Comparison of ENCODE assay signal across 12 cellular contexts in genomic region chr15:48642795-48643194, GRCh38. TPM values are rescaled to one million over a fixed set of nuclear protein-coding genes. Genes with fewer than 3 reads are reported as not detected.
DNase-seq lines count a peak whose midpoint lies in the region; ATAC-seq and TF ChIP-seq lines count a peak whose summit lies in the region.
"Had no signal": no experiment of that assay in that cellular context is flagged by ENCODE, and none has a peak within 500 bp of the region (broad histone marks: within the 10 kb centered on the region; RNA-seq: fewer than 3 reads in every experiment).

No MANE protein-coding gene starts in this region.

- H3K27me3 ChIP-seq in tibial nerve, result no peaks in the 10 kb centered on the region

- H3K27ac Mint-ChIP-seq in nephron, result peak overlapping the region in 2 of 3 experiments; percentile 60 to 79
- H3K27ac Mint-ChIP-seq: activated CD8-positive, alpha-beta T cell treated with anti-CD3 and anti-CD28 coated beads for 36 hours; activated naive CD4-positive, alpha-beta T cell treated with anti-CD3 and anti-CD28 coated beads, Interleukin-2, amount 50 U/mL, for 24 hours had no signal

- H3K27me3 Mint-ChIP-seq in nephron (ENCODE audit: low read depth), result no peaks in the 10 kb centered on the region

- no peaks in the 10 kb centered on the region for H3K36me3 ChIP-seq in tibial nerve

- no peaks in the 10 kb centered on the region for H3K9me3 Mint-ChIP-seq in nephron
- H3K9me3 Mint-ChIP-seq: activated CD8-positive, alpha-beta T cell treated with anti-CD3 and anti-CD28 coated beads for 36 hours; activated naive CD4-positive, alpha-beta T cell treated with anti-CD3 and anti-CD28 coated beads, Interleukin-2, amount 50 U/mL, for 24 hours had no signal

- H3K27ac ChIP-seq in tibial nerve, result peak overlapping the region in 3 of 4 donors; percentile 79 to 95 (median 92)

- TF ChIP-seq CTCF in choroid plexus epithelial cell (conservative IDR thresholded peaks at IDR 0.05; ENCODE audit: low read depth, low read length) (no peak), nephron (IDR thresholded peaks at IDR 0.05; ENCODE audit: unreplicated experiment in 3 of 3) (no peak), tibial nerve (IDR thresholded peaks at IDR 0.05) (no peak)

- peak; percentile 22 for DNase-seq in M059J (ENCODE audit: low read depth)
- DNase-seq in choroid plexus epithelial cell (ENCODE audit: low read depth), result no peak
- no peak for DNase-seq in tibial nerve (ENCODE audit: low spot score in 2 of 2)
- DNase-seq in NCI-H226, result no peak
- DNase-seq: activated CD8-positive, alpha-beta T cell treated with anti-CD3 and anti-CD28 coated beads for 36 hours; effector CD4-positive, alpha-beta T cell; NCI-H2081 had no signal

- peaks cover 14% of the 10 kb centered on the region for H3K36me3 Mint-ChIP-seq in nephron (ENCODE audit: low read depth)
- H3K36me3 Mint-ChIP-seq: activated naive CD4-positive, alpha-beta T cell treated with anti-CD3 and anti-CD28 coated beads, Interleukin-2, amount 50 U/mL, for 24 hours had no signal

- peaks cover 36% of the 10 kb centered on the region for H3K4me1 Mint-ChIP-seq in nephron
- H3K4me1 Mint-ChIP-seq: activated naive CD4-positive, alpha-beta T cell treated with anti-CD3 and anti-CD28 coated beads, Interleukin-2, amount 50 U/mL, for 24 hours had no signal

- no peak for TF ChIP-seq EP300 in tibial nerve (IDR thresholded peaks at IDR 0.05)

- no peaks in the 10 kb centered on the region for H3K9me3 ChIP-seq in tibial nerve

- peaks cover 0 to 69% (median 14%) of the 10 kb centered on the region in 4 donors for H3K4me1 ChIP-seq in tibial nerve

- TF ChIP-seq POLR2A in tibial nerve (IDR thresholded peaks at IDR 0.05), result no peak

- 19 to 44% methylated on average over 1 of the region's 1 CpG for WGBS in tibial nerve, 2 donors

- peak overlapping the region; percentile 84 to 90 (median 90) for H3K4me3 Mint-ChIP-seq in nephron
- H3K4me3 Mint-ChIP-seq: activated CD8-positive, alpha-beta T cell treated with anti-CD3 and anti-CD28 coated beads for 36 hours; activated naive CD4-positive, alpha-beta T cell treated with anti-CD3 and anti-CD28 coated beads, Interleukin-2, amount 50 U/mL, for 24 hours had no signal

- ATAC-seq in HG02588 (IDR thresholded peaks at IDR 0.05; ENCODE audit: unreplicated experiment), result no peak
- ATAC-seq in HG02852 (IDR thresholded peaks at IDR 0.05; ENCODE audit: unreplicated experiment), result no peak
- ATAC-seq: activated CD8-positive, alpha-beta T cell treated with anti-CD3 and anti-CD28 coated beads for 36 hours; K562 had no signal

- H3K4me3 ChIP-seq in choroid plexus epithelial cell (ENCODE audit: low read depth, low read length) (peak overlapping the region; percentile 92), tibial nerve (peak overlapping the region; percentile 52 to 96 (median 84))
- H3K4me3 ChIP-seq: K562 had no signal

RNA-seq across cellular contexts. Expression of gene FBN1, which starts 2.7 kb away (rescaled TPM):
- 67.8 and 123 TPM in 2 replicates for total RNA-seq in M059J (2014; rRNA removed; shearing (Covaris generic))
- total RNA-seq in tibial nerve, result 100 to 1,000 TPM; 144 to 293 (median 234) TPM
